In genomic region chr3:154194869-154195268, GRCh38 we compare ENCODE assay signal across 25 cellular contexts.
"Had no signal": no experiment of that assay in that cellular context is flagged by ENCODE, and none has a peak within 500 bp of the region (broad histone marks: within the 10 kb centered on the region; RNA-seq: fewer than 3 reads in every experiment).

No MANE protein-coding gene starts in this region.

- H3K4me3 ChIP-seq: colonic mucosa, esophagus squamous epithelium, left lung, ovary, psoas muscle, skin epidermis, spleen, suprapubic skin, transverse colon had no signal

- H3K9me3 Mint-ChIP-seq: dendritic cell treated with granulocyte-macrophage colony-stimulating factor and Interleukin-4, amounts not matched to agents 40 ng/mL and 50 ng/mL, for 4 days; endodermal cell had no signal

- DNase-seq: colonic mucosa; effector CD8-positive, alpha-beta T cell; endodermal cell; esophagus squamous epithelium; head of caudate nucleus; kidney; left lung; mammary epithelial cell; midbrain; natural killer cell; occipital lobe; ovary; posterior cingulate gyrus; psoas muscle; right cardiac atrium; spleen; stimulated activated CD4-positive, alpha-beta T cell treated with anti-CD3 and anti-CD28 coated beads, Interleukin-4, amount 100 ng/mL, for 4 hours; stimulated activated naive CD8-positive, alpha-beta T cell treated with anti-CD3 and anti-CD28 coated beads, Interleukin-15, Interleukin-2, amounts not matched to agents 100 U/mL and 50 U/mL, for 24 hours; transverse colon had no signal

- H3K27me3 Mint-ChIP-seq: dendritic cell treated with granulocyte-macrophage colony-stimulating factor and Interleukin-4, amounts not matched to agents 40 ng/mL and 50 ng/mL, for 4 days; stimulated activated memory B cell treated with anti-CD40 and anti-IgM and Interleukin-4, amounts not matched to agents 10 μg/mL and 1 μg/mL and 100 μg/mL, for 72 hours had no signal

- H3K27me3 ChIP-seq: colonic mucosa, esophagus squamous epithelium, left lung, ovary, spleen, suprapubic skin, transverse colon had no signal

- H3K36me3 Mint-ChIP-seq: natural killer cell; stimulated activated memory B cell treated with anti-CD40 and anti-IgM and Interleukin-4, amounts not matched to agents 10 μg/mL and 1 μg/mL and 100 μg/mL, for 72 hours had no signal

- ATAC-seq: left lung; natural killer cell; psoas muscle; right cardiac atrium; stimulated activated naive CD8-positive, alpha-beta T cell treated with anti-CD3 and anti-CD28 coated beads, Interleukin-15, Interleukin-2, amounts not matched to agents 100 U/mL and 50 U/mL, for 24 hours had no signal

- H3K27ac Mint-ChIP-seq: dendritic cell treated with granulocyte-macrophage colony-stimulating factor and Interleukin-4, amounts not matched to agents 40 ng/mL and 50 ng/mL, for 4 days; natural killer cell; stimulated activated memory B cell treated with anti-CD40 and anti-IgM and Interleukin-4, amounts not matched to agents 10 μg/mL and 1 μg/mL and 100 μg/mL, for 72 hours had no signal

- H3K9me3 ChIP-seq: colonic mucosa, esophagus squamous epithelium, left lung, ovary, psoas muscle, spleen, suprapubic skin had no signal

- H3K27ac ChIP-seq: colonic mucosa, esophagus squamous epithelium, left lung, ovary, psoas muscle, skin epidermis, spleen, suprapubic skin, transverse colon had no signal

- H3K36me3 ChIP-seq: colonic mucosa, ovary, spleen, transverse colon had no signal

- H3K4me3 Mint-ChIP-seq: dendritic cell treated with granulocyte-macrophage colony-stimulating factor and Interleukin-4, amounts not matched to agents 40 ng/mL and 50 ng/mL, for 4 days; endodermal cell; natural killer cell; stimulated activated memory B cell treated with anti-CD40 and anti-IgM and Interleukin-4, amounts not matched to agents 10 μg/mL and 1 μg/mL and 100 μg/mL, for 72 hours had no signal

- FAIRE-seq: endothelial cell of umbilical vein, frontal cortex, kidney had no signal

- H3K4me1 ChIP-seq: colonic mucosa, esophagus squamous epithelium, left lung, psoas muscle, spleen, suprapubic skin, transverse colon had no signal

- H3K4me1 Mint-ChIP-seq: natural killer cell; stimulated activated memory B cell treated with anti-CD40 and anti-IgM and Interleukin-4, amounts not matched to agents 10 μg/mL and 1 μg/mL and 100 μg/mL, for 72 hours had no signal
